31 cellular contexts compared by ENCODE assay signal in genomic region chrX:106973433-106974149, GRCh38. TPM values are rescaled to one million over a fixed set of nuclear protein-coding genes. Genes with fewer than 3 reads are reported as not detected.
"Had no signal": no experiment of that assay in that cellular context is flagged by ENCODE, and none has a peak within 500 bp of the region (broad histone marks: within the 10 kb centered on the region; RNA-seq: fewer than 3 reads in every experiment).

No MANE protein-coding gene starts in this region.

- H3K4me1 Mint-ChIP-seq: activated B cell treated with CpG ODN at 0.5 μM for 24 hours, natural killer cell had no signal

- H3K4me1 ChIP-seq: gastroesophageal sphincter, sigmoid colon, thyroid gland had no signal

- H3K9me3 ChIP-seq: gastroesophageal sphincter, sigmoid colon, thyroid gland had no signal

- ATAC-seq: gastroesophageal sphincter, left ventricle myocardium superior, natural killer cell had no signal

- H3K9me3 Mint-ChIP-seq: activated B cell treated with CpG ODN at 0.5 μM for 24 hours; natural killer cell; T-helper 1 cell treated with Interleukin-12 subunit alpha and Interleukin-12 subunit beta and Interleukin-4 antibody, amounts not matched to agents 30 μg/mL and 1 μg/mL, for 36 hours had no signal

- H3K27me3 ChIP-seq: brain microvascular endothelial cell, gastroesophageal sphincter, thyroid gland had no signal

- H3K4me3 ChIP-seq: gastroesophageal sphincter, sigmoid colon, thyroid gland had no signal

- H3K4me3 Mint-ChIP-seq: activated B cell treated with CpG ODN at 0.5 μM for 24 hours; activated naive CD4-positive, alpha-beta T cell treated with anti-CD3 and anti-CD28 coated beads for 36 hours; natural killer cell; T-helper 1 cell treated with Interleukin-12 subunit alpha and Interleukin-12 subunit beta and Interleukin-4 antibody, amounts not matched to agents 30 μg/mL and 1 μg/mL, for 36 hours had no signal

- FAIRE-seq: colon had no signal

- DNase-seq: activated B cell treated with CpG ODN at 0.5 μM for 24 hours; activated CD4-positive, alpha-beta T cell treated with anti-CD3 and anti-CD28 coated beads for 4 hours; activated CD4-positive, alpha-beta T cell treated with anti-CD3 and anti-CD28 coated beads, Interleukin-2, amount 50 U/mL, for 48 hours; activated CD8-positive, alpha-beta memory T cell treated with anti-CD3 and anti-CD28 coated beads, Interleukin-2, amount 50 U/mL, for 48 hours; activated effector memory CD4-positive, alpha-beta T cell treated with Interleukin-2 at 50 U/mL for 16 hours; activated naive CD4-positive, alpha-beta T cell treated with anti-CD3 and anti-CD28 coated beads for 36 hours; activated T-cell treated with anti-CD3 and anti-CD28 coated beads, Interleukin-2, amount 50 U/mL, for 48 hours; aorta; brain microvascular endothelial cell; central memory CD4-positive, alpha-beta T cell; effector memory CD4-positive, alpha-beta T cell; head of caudate nucleus; hypothalamus; left ventricle myocardium superior; midbrain; natural killer cell; retina; sigmoid colon; stimulated activated CD4-positive, alpha-beta T cell treated with anti-CD3 and anti-CD28 coated beads, Interleukin-4, amount 100 ng/mL, for 24 hours; stimulated activated naive CD4-positive, alpha-beta T cell treated with Interleukin-2 at 50 U/mL for 16 hours; substantia nigra; T1000; thyroid gland had no signal

- H3K27me3 Mint-ChIP-seq: activated B cell treated with CpG ODN at 0.5 μM for 24 hours, progenitor cell of endocrine pancreas had no signal

- H3K36me3 ChIP-seq: brain microvascular endothelial cell, gastroesophageal sphincter, sigmoid colon, thyroid gland had no signal

- H3K36me3 Mint-ChIP-seq: natural killer cell had no signal

- H3K27ac Mint-ChIP-seq: activated B cell treated with CpG ODN at 0.5 μM for 24 hours; activated naive CD4-positive, alpha-beta T cell treated with anti-CD3 and anti-CD28 coated beads for 36 hours; natural killer cell; progenitor cell of endocrine pancreas; T-helper 1 cell treated with Interleukin-12 subunit alpha and Interleukin-12 subunit beta and Interleukin-4 antibody, amounts not matched to agents 30 μg/mL and 1 μg/mL, for 36 hours had no signal

- H3K27ac ChIP-seq: brain microvascular endothelial cell, gastroesophageal sphincter, sigmoid colon, thyroid gland had no signal

RNA-seq across cellular contexts. Expression of gene CLDN2, which starts 53.4 kb away (rescaled TPM):
- total RNA-seq: activated B cell treated with CpG ODN at 0.5 μM for 24 hours; activated CD8-positive, alpha-beta memory T cell treated with anti-CD3 and anti-CD28 coated beads for 36 hours; activated naive CD4-positive, alpha-beta T cell treated with anti-CD3 and anti-CD28 coated beads for 36 hours; aorta; dermis microvascular lymphatic vessel endothelial cell; gastroesophageal sphincter; left ventricle myocardium superior; natural killer cell; sigmoid colon; ureter had no signal
- polyA plus RNA-seq: aorta, esophagus had no signal
